ENCODE assay signal across 2 cellular contexts in the genomic region with DNA sequence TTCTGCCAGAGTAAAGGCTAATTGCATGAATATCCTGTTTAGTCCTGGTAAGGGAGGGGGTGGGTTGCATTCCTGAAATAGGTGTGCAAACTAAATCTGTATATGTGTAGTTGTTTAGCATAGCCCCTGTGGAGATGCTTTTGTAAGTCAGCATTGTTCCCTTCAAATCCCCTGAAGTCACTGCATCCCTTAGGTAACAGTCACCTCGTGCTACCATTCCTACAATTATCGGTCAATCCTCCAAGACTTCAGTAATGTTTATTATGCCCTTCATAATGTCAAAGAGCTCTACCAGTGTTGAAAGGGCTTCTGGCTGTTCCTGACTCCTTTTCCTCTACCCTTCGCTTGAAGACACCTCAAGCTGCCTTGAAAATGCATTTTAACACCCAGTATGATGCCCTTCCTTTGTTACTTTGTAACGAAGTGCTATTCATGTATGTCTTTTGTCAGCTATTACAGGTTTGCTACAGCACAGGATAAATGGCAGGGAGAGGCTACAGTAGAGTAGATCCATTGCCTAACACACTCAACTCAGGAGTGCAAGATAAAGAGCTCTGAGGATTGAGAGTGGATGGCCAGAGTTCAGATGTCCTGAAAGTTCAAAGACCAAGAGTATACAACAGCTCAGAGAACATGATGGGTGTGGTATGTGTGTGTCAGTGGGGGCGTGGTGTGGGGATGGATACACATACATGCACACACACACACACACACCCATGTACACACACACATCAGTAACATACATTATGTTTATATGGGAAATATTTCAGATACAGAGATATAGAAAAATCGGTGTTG.
A peak's percentile ranks its signal among the peaks of the same experiment; 100 is the strongest.
TF ChIP-seq lines count a peak whose summit lies in the region.

No MANE protein-coding gene starts in this region.

TF ChIP-seq in GM23338, 12 proteins besides CTCF, POLR2A, EP300 and RAD21 (continues in another document):
- TF ChIP-seq, protein P1, sequence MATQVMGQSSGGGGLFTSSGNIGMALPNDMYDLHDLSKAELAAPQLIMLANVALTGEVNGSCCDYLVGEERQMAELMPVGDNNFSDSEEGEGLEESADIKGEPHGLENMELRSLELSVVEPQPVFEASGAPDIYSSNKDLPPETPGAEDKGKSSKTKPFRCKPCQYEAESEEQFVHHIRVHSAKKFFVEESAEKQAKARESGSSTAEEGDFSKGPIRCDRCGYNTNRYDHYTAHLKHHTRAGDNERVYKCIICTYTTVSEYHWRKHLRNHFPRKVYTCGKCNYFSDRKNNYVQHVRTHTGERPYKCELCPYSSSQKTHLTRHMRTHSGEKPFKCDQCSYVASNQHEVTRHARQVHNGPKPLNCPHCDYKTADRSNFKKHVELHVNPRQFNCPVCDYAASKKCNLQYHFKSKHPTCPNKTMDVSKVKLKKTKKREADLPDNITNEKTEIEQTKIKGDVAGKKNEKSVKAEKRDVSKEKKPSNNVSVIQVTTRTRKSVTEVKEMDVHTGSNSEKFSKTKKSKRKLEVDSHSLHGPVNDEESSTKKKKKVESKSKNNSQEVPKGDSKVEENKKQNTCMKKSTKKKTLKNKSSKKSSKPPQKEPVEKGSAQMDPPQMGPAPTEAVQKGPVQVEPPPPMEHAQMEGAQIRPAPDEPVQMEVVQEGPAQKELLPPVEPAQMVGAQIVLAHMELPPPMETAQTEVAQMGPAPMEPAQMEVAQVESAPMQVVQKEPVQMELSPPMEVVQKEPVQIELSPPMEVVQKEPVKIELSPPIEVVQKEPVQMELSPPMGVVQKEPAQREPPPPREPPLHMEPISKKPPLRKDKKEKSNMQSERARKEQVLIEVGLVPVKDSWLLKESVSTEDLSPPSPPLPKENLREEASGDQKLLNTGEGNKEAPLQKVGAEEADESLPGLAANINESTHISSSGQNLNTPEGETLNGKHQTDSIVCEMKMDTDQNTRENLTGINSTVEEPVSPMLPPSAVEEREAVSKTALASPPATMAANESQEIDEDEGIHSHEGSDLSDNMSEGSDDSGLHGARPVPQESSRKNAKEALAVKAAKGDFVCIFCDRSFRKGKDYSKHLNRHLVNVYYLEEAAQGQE (IDR thresholded peaks at IDR 0.05; ENCODE audit: unreplicated experiment), result no peak
- TF ChIP-seq POLR2AphosphoS5 (IDR thresholded peaks at IDR 0.05; ENCODE audit: low read depth) (0 out of 2 replicates have a peak, but pooled peaks have one; percentile 44), CREB1 (CRISPR knock-in tag; IDR thresholded peaks at IDR 0.05; ENCODE audit: low read depth) (peak; percentile 55), JUNB (IDR thresholded peaks at IDR 0.05; ENCODE audit: unreplicated experiment) (no peak), EZH2phosphoT487 (IDR thresholded peaks at IDR 0.05; ENCODE audit: unreplicated experiment) (no peak), ZNF114 (CRISPR knock-in tag; IDR thresholded peaks at IDR 0.05) (no peak), NANOG (IDR thresholded peaks at IDR 0.05; ENCODE audit: borderline replicate concordance) (peak; percentile 81), EZH2 (IDR thresholded peaks at IDR 0.05; ENCODE audit: low read depth, unreplicated experiment) (no peak)
- TF ChIP-seq, protein P2, sequence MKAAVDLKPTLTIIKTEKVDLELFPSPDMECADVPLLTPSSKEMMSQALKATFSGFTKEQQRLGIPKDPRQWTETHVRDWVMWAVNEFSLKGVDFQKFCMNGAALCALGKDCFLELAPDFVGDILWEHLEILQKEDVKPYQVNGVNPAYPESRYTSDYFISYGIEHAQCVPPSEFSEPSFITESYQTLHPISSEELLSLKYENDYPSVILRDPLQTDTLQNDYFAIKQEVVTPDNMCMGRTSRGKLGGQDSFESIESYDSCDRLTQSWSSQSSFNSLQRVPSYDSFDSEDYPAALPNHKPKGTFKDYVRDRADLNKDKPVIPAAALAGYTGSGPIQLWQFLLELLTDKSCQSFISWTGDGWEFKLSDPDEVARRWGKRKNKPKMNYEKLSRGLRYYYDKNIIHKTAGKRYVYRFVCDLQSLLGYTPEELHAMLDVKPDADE (IDR thresholded peaks at IDR 0.05), result peak; percentile 57; the same call in 1 of the 2 replicates

TF ChIP-seq in WTC11, 78 proteins besides CTCF, POLR2A, EP300 and RAD21 (continued from another document):
- TF ChIP-seq, protein P3, sequence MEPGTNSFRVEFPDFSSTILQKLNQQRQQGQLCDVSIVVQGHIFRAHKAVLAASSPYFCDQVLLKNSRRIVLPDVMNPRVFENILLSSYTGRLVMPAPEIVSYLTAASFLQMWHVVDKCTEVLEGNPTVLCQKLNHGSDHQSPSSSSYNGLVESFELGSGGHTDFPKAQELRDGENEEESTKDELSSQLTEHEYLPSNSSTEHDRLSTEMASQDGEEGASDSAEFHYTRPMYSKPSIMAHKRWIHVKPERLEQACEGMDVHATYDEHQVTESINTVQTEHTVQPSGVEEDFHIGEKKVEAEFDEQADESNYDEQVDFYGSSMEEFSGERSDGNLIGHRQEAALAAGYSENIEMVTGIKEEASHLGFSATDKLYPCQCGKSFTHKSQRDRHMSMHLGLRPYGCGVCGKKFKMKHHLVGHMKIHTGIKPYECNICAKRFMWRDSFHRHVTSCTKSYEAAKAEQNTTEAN (CRISPR knock-in tag; IDR thresholded peaks at IDR 0.05), result peak; percentile 66; the same call in 1 of the 2 replicates
- TF ChIP-seq, protein P4, sequence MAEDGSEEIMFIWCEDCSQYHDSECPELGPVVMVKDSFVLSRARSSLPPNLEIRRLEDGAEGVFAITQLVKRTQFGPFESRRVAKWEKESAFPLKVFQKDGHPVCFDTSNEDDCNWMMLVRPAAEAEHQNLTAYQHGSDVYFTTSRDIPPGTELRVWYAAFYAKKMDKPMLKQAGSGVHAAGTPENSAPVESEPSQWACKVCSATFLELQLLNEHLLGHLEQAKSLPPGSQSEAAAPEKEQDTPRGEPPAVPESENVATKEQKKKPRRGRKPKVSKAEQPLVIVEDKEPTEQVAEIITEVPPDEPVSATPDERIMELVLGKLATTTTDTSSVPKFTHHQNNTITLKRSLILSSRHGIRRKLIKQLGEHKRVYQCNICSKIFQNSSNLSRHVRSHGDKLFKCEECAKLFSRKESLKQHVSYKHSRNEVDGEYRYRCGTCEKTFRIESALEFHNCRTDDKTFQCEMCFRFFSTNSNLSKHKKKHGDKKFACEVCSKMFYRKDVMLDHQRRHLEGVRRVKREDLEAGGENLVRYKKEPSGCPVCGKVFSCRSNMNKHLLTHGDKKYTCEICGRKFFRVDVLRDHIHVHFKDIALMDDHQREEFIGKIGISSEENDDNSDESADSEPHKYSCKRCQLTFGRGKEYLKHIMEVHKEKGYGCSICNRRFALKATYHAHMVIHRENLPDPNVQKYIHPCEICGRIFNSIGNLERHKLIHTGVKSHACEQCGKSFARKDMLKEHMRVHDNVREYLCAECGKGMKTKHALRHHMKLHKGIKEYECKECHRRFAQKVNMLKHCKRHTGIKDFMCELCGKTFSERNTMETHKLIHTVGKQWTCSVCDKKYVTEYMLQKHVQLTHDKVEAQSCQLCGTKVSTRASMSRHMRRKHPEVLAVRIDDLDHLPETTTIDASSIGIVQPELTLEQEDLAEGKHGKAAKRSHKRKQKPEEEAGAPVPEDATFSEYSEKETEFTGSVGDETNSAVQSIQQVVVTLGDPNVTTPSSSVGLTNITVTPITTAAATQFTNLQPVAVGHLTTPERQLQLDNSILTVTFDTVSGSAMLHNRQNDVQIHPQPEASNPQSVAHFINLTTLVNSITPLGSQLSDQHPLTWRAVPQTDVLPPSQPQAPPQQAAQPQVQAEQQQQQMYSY (CRISPR knock-in tag; IDR thresholded peaks at IDR 0.05), result no peak
- TF ChIP-seq, protein P5, sequence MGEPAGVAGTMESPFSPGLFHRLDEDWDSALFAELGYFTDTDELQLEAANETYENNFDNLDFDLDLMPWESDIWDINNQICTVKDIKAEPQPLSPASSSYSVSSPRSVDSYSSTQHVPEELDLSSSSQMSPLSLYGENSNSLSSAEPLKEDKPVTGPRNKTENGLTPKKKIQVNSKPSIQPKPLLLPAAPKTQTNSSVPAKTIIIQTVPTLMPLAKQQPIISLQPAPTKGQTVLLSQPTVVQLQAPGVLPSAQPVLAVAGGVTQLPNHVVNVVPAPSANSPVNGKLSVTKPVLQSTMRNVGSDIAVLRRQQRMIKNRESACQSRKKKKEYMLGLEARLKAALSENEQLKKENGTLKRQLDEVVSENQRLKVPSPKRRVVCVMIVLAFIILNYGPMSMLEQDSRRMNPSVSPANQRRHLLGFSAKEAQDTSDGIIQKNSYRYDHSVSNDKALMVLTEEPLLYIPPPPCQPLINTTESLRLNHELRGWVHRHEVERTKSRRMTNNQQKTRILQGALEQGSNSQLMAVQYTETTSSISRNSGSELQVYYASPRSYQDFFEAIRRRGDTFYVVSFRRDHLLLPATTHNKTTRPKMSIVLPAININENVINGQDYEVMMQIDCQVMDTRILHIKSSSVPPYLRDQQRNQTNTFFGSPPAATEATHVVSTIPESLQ (CRISPR knock-in tag; IDR thresholded peaks at IDR 0.05), result no peak
- TF ChIP-seq, protein P6, sequence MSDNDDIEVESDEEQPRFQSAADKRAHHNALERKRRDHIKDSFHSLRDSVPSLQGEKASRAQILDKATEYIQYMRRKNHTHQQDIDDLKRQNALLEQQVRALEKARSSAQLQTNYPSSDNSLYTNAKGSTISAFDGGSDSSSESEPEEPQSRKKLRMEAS (CRISPR knock-in tag; IDR thresholded peaks at IDR 0.05), result peak; percentile 43; the same call in 1 of the 2 replicates
- TF ChIP-seq, protein P7, sequence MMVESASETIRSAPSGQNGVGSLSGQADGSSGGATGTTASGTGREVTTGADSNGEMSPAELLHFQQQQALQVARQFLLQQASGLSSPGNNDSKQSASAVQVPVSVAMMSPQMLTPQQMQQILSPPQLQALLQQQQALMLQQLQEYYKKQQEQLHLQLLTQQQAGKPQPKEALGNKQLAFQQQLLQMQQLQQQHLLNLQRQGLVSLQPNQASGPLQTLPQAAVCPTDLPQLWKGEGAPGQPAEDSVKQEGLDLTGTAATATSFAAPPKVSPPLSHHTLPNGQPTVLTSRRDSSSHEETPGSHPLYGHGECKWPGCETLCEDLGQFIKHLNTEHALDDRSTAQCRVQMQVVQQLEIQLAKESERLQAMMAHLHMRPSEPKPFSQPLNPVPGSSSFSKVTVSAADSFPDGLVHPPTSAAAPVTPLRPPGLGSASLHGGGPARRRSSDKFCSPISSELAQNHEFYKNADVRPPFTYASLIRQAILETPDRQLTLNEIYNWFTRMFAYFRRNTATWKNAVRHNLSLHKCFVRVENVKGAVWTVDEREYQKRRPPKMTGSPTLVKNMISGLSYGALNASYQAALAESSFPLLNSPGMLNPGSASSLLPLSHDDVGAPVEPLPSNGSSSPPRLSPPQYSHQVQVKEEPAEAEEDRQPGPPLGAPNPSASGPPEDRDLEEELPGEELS (CRISPR knock-in tag; IDR thresholded peaks at IDR 0.05), result peak; percentile 76; the same call in 1 of the 2 replicates
- no peak for TF ChIP-seq NR3C1 (CRISPR knock-in tag; conservative IDR thresholded peaks at IDR 0.05; ENCODE audit: low read depth)
- TF ChIP-seq IRF2 (CRISPR knock-in tag; IDR thresholded peaks at IDR 0.05; ENCODE audit: borderline replicate concordance, low read depth), result no peak
- peak; percentile 95 for TF ChIP-seq TEAD1 (CRISPR knock-in tag; IDR thresholded peaks at IDR 0.05)
- peak; percentile 48; the same call in 1 of the 2 replicates for TF ChIP-seq FOXK1 (CRISPR knock-in tag; IDR thresholded peaks at IDR 0.05)
- TF ChIP-seq ZNF423 (CRISPR knock-in tag; IDR thresholded peaks at IDR 0.05), result 0 out of 2 replicates have a peak, but pooled peaks have one; percentile 9
